12 cellular contexts compared by ENCODE assay signal in genomic region chr2:36858551-36859365, GRCh38.
A peak's percentile ranks its signal among the peaks of the same experiment; 100 is the strongest.
DNase-seq lines count a peak whose midpoint lies in the region; ATAC-seq and TF ChIP-seq lines count a peak whose summit lies in the region.
"Had no signal": no experiment of that assay in that cellular context is flagged by ENCODE, and none has a peak within 500 bp of the region (broad histone marks: within the 10 kb centered on the region; RNA-seq: fewer than 3 reads in every experiment).

No MANE protein-coding gene starts in this region.

- H3K4me3 Mint-ChIP-seq in naive B cell, result no peak overlapping the region

- no peak for TF ChIP-seq POLR2A in uterus (IDR thresholded peaks at IDR 0.05)

- peak overlapping the region in 5 of 6 donors; percentile 1 to 12 (median 9) for H3K27ac Mint-ChIP-seq in naive B cell

- no peaks in the 10 kb centered on the region for H3K36me3 ChIP-seq in uterus

- no peaks in the 10 kb centered on the region for H3K27me3 ChIP-seq in uterus
- H3K27me3 ChIP-seq: spleen had no signal

- no peaks in the 10 kb centered on the region for H3K9me3 ChIP-seq in uterus
- H3K9me3 ChIP-seq: spleen had no signal

- ATAC-seq in GM18867 (IDR thresholded peaks at IDR 0.05; ENCODE audit: unreplicated experiment) (peak; percentile 64), GM21786 (IDR thresholded peaks at IDR 0.05; ENCODE audit: unreplicated experiment) (peak; percentile 54), naive B cell (ENCODE audit: low read depth in 2 of 2) (no peak)

- no peaks in the 10 kb centered on the region for H3K4me1 ChIP-seq in uterus
- H3K4me1 ChIP-seq: spleen had no signal

- H3K27me3 Mint-ChIP-seq in naive B cell, result no peaks in the 10 kb centered on the region

- peaks cover 0 to 5% (median under 1%) of the 10 kb centered on the region in 7 donors for H3K9me3 Mint-ChIP-seq in naive B cell

- no peak overlapping the region for H3K27ac ChIP-seq in uterus
- H3K27ac ChIP-seq: spleen had no signal

- no peaks in the 10 kb centered on the region for H3K4me1 Mint-ChIP-seq in naive B cell

- TF ChIP-seq CTCF in uterus (IDR thresholded peaks at IDR 0.05), result no peak

- DNase-seq in HT-29 (ENCODE audit: low spot score), result peak; percentile 39
- DNase-seq in naive B cell, result no peak
- DNase-seq in GM19238 (ENCODE audit: insufficient read length, low spot score), result no peak
- DNase-seq in GOT3 (lab: John Stamatoyannopoulos, UW), result no peak
- no peak for DNase-seq in uterus
- DNase-seq in amygdala (lab: John Stamatoyannopoulos, UW), result no peak
- DNase-seq: activated CD4-positive, alpha-beta T cell treated with anti-CD3 and anti-CD28 coated beads for 4 hours; DMS 273 treated with DMSO at 0.1 percent for 48 hours; NCI-H2029; spleen had no signal

- peaks cover 14 to 25% of the 10 kb centered on the region in 2 donors for H3K36me3 Mint-ChIP-seq in naive B cell

- intact Hi-C loops in uterus (cut with DNase I; ENCODE audit: low total_unique reads), result no loop called here

- H3K4me3 ChIP-seq in uterus, result no peak overlapping the region
- H3K4me3 ChIP-seq: spleen had no signal

Comparison
In these comparisons a context has a peak if more than half of its experiments do, and no peak if none do; other contexts are left out.
1. ATAC-seq: peak in GM18867 (single experiment) and GM21786 (single experiment); none in naive B cell (0 of 2).